Comparison of ENCODE assay signal across 2 cellular contexts in genomic region chr2:24831736-24832421, GRCh38.
A peak's percentile ranks its signal among the peaks of the same experiment; 100 is the strongest.
TF ChIP-seq lines count a peak whose summit lies in the region.

No MANE protein-coding gene starts in this region.

TF ChIP-seq in HepG2, 621 proteins besides CTCF, POLR2A, EP300 and RAD21:
- no peak for TF ChIP-seq ZNF550 (CRISPR knock-in tag; IDR thresholded peaks at IDR 0.05; ENCODE audit: borderline replicate concordance)
- 0 out of 2 replicates have a peak, but pooled peaks have one; percentile 28 for TF ChIP-seq PCBP1 (IDR thresholded peaks at IDR 0.05; ENCODE audit: borderline replicate concordance, low read depth, low read length)

TF ChIP-seq in GM12891, 5 proteins besides CTCF, POLR2A, EP300 and RAD21 (continued from another document):
- TF ChIP-seq SPI1 (IDR thresholded peaks at IDR 0.05; ENCODE audit: low read depth, low read length) (no peak), POU2F2 (IDR thresholded peaks at IDR 0.05; ENCODE audit: low read depth, low read length) (no peak), PAX5 (IDR thresholded peaks at IDR 0.05; ENCODE audit: insufficient read depth, low read length, severe bottlenecking) (no peak), TAF1 (IDR thresholded peaks at IDR 0.05; ENCODE audit: low read depth, low read length) (no peak)
